In the genomic region with DNA sequence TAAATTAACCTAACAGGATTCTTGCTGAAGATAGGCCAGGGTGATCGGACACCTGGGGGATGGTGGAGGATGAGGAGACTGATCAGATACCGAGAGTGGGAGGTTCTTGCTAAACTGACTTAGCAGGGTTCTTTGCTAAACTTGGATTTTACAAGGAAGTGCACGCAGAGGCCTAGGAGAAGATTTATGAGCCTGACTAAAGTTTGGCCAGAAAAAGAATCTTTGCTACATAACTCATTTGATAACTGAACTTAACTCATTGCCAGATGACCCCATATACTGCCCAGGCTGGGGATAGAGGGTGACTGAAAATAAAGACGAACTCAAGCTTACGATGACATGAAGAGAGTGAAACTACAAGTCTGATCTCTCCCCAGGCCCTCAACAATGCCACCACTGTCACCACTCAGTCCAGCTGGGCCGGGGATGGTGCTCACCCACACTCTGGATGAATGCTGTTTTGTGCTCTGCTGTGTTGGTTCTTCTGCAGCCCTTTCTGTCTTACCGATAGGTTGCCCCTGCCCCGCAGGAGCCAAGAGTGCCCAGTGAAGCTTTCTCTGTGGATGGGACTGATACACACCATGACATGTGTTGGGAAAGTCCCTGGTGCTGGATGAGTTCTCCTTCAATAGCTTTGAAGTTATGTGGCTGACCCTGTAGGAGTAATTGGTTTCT, we compare ENCODE assay signal across 11 cellular contexts. TPM values are rescaled to one million over a fixed set of nuclear protein-coding genes. Genes with fewer than 3 reads are reported as not detected.
DNase-seq lines count a peak whose midpoint lies in the region; ATAC-seq, FAIRE-seq and TF ChIP-seq lines count a peak whose summit lies in the region.
"Had no signal": no experiment of that assay in that cellular context is flagged by ENCODE, and none has a peak within 500 bp of the region (broad histone marks: within the 10 kb centered on the region; RNA-seq: fewer than 3 reads in every experiment).

No MANE protein-coding gene starts in this region.

- H3K36me3 ChIP-seq in keratinocyte (ENCODE audit: control insufficient read depth in 2 of 2, extremely low read depth in 1 of 2, insufficient read depth in 2 of 2, low read length in 2 of 2): peaks cover 0 to 4% of the 10 kb centered on the region in 2 experiments
- no peaks in the 10 kb centered on the region for H3K36me3 ChIP-seq in upper lobe of right lung

- H2BK12ac ChIP-seq in H9 (ENCODE audit: insufficient read length, low read depth, low read length): no peak overlapping the region

- dilution Hi-C loops in keratinocyte (cut with MboI; ENCODE audit: extremely low pct_ligation_motif_present, low sequenced_read_pairs): no loop called here

- no peak overlapping the region for H3K56ac ChIP-seq in H9 (ENCODE audit: insufficient read length, low read depth, low read length)

- no peak overlapping the region for H3K14ac ChIP-seq in H9 (ENCODE audit: insufficient read depth, low read length)

- H3K27ac ChIP-seq in H9 (ENCODE audit: insufficient read length, low read depth, low read length): no peak overlapping the region
- peak overlapping the region; percentile 34 for H3K27ac ChIP-seq in keratinocyte (ENCODE audit: control insufficient read depth, insufficient read depth, low read length)
- no peak overlapping the region for H3K27ac ChIP-seq in upper lobe of right lung

- H2BK15ac ChIP-seq in H9 (ENCODE audit: low read depth, low read length): no peak overlapping the region

- H3K4me1 Mint-ChIP-seq in H9: peaks cover 33 to 49% of the 10 kb centered on the region in 2 experiments
- peaks cover 56 to 71% of the 10 kb centered on the region in 2 donors for H3K4me1 Mint-ChIP-seq in stimulated activated naive B cell treated with anti-CD40 and anti-IgM and Interleukin-4, amounts not matched to agents 10 μg/mL and 1 μg/mL and 100 μg/mL, for 72 hours

- H4K8ac ChIP-seq in H9 (replicated peaks; ENCODE audit: insufficient read length, low read depth, low read length): no peak overlapping the region

- no peak overlapping the region for H2BK5ac ChIP-seq in H9 (ENCODE audit: insufficient read length, low read length)

- H3K27ac Mint-ChIP-seq in H9: peak overlapping the region in 2 of 3 experiments; percentile 37 to 40; a peak in 1 of 7 replicates
- peak overlapping the region; percentile 91 for H3K27ac Mint-ChIP-seq in stimulated activated naive B cell treated with anti-CD40 and anti-IgM and Interleukin-4, amounts not matched to agents 10 μg/mL and 1 μg/mL and 100 μg/mL, for 72 hours
- H3K27ac Mint-ChIP-seq: activated naive CD4-positive, alpha-beta T cell treated with anti-CD3 and anti-CD28 coated beads, Interleukin-2, amount 50 U/mL, for 24 hours had no signal

- H3K79me2 ChIP-seq in H9 (ENCODE audit: insufficient read depth, low read length) (no peaks in the 10 kb centered on the region), keratinocyte (ENCODE audit: control insufficient read depth, insufficient read depth, low read length) (peaks cover 86% of the 10 kb centered on the region)

- no peak overlapping the region for H3T11ph ChIP-seq in H9 (ENCODE audit: low read length)

- no peaks in the 10 kb centered on the region for H3K36me3 Mint-ChIP-seq in H9 (ENCODE audit: insufficient read depth in 1 of 3, low read depth in 3 of 3)
- H3K36me3 Mint-ChIP-seq in stimulated activated naive B cell treated with anti-CD40 and anti-IgM and Interleukin-4, amounts not matched to agents 10 μg/mL and 1 μg/mL and 100 μg/mL, for 72 hours: peaks cover 0 to 6% of the 10 kb centered on the region in 2 donors
- H3K36me3 Mint-ChIP-seq: activated naive CD4-positive, alpha-beta T cell treated with anti-CD3 and anti-CD28 coated beads, Interleukin-2, amount 50 U/mL, for 24 hours had no signal

- H4K20me1 ChIP-seq in H9 (ENCODE audit: control insufficient read depth, insufficient read depth, insufficient read length) (no peaks in the 10 kb centered on the region), keratinocyte (ENCODE audit: control insufficient read depth, extremely low read depth, insufficient read depth, low read length) (no peaks in the 10 kb centered on the region)

- no CpG with 5 or more reads among the region's 8 CpGs for WGBS in H9 (ENCODE audit: extremely low coverage, insufficient read length, low lambda C conversion rate)

- no peak overlapping the region for H3K4ac ChIP-seq in H9 (ENCODE audit: low read depth, low read length)

- no peaks in the 10 kb centered on the region for H3K23me2 ChIP-seq in H9 (ENCODE audit: insufficient read length, low read depth, low read length, poor library complexity, severe bottlenecking)

- FAIRE-seq in RCC 7860 (lab: Jason Lieb, UNC) (peak; percentile 27), keratinocyte (lab: Jason Lieb, UNC) (no peak)

- H2AK5ac ChIP-seq in H9 (ENCODE audit: insufficient read length, low read length): no peak overlapping the region

- H3K4me2 ChIP-seq in H9 (ENCODE audit: insufficient read depth, insufficient read length, low read length): no peak overlapping the region
- no peak overlapping the region for H3K4me2 ChIP-seq in keratinocyte (ENCODE audit: control insufficient read depth, extremely low read depth, insufficient read depth, low read depth, low read length)

- intact Hi-C loops in upper lobe of right lung (cut with DNase I): no loop called here

- no peak overlapping the region for H4K91ac ChIP-seq in H9 (ENCODE audit: insufficient read length, low read depth, low read length)

- H2BK120ac ChIP-seq in H9 (ENCODE audit: low read depth, low read length, poor library complexity, severe bottlenecking): no peak overlapping the region

- H3K9me3 ChIP-seq in H9 (ENCODE audit: control insufficient read depth, low read depth, low read length) (no peaks in the 10 kb centered on the region), keratinocyte (ENCODE audit: control insufficient read depth, low read depth, low read length) (no peaks in the 10 kb centered on the region), upper lobe of right lung (no peaks in the 10 kb centered on the region)

- no peak overlapping the region for H3K4me3 Mint-ChIP-seq in H9
- peak overlapping the region; percentile 50 to 55 for H3K4me3 Mint-ChIP-seq in stimulated activated naive B cell treated with anti-CD40 and anti-IgM and Interleukin-4, amounts not matched to agents 10 μg/mL and 1 μg/mL and 100 μg/mL, for 72 hours
- H3K4me3 Mint-ChIP-seq: activated naive CD4-positive, alpha-beta T cell treated with anti-CD3 and anti-CD28 coated beads, Interleukin-2, amount 50 U/mL, for 24 hours had no signal

- peaks cover 1% of the 10 kb centered on the region; the same call in 1 of the 2 replicates for H3K27me3 Mint-ChIP-seq in H9 (ENCODE audit: low read depth)
- H3K27me3 Mint-ChIP-seq in stimulated activated naive B cell treated with anti-CD40 and anti-IgM and Interleukin-4, amounts not matched to agents 10 μg/mL and 1 μg/mL and 100 μg/mL, for 72 hours: no peaks in the 10 kb centered on the region
- H3K27me3 Mint-ChIP-seq: activated naive CD4-positive, alpha-beta T cell treated with anti-CD3 and anti-CD28 coated beads, Interleukin-2, amount 50 U/mL, for 24 hours had no signal

- no peak for DNase-seq in H9
- DNase-seq in RCC 7860 (ENCODE audit: low spot score): peak; percentile 60
- no peak for DNase-seq in keratinocyte (ENCODE audit: low read depth, low spot score)
- no peak for DNase-seq in stimulated activated naive B cell treated with anti-CD40 and anti-IgM and Interleukin-4, amounts not matched to agents 10 μg/mL and 1 μg/mL and 100 μg/mL, for 72 hours
- DNase-seq in NCI-H187 (lab: John Stamatoyannopoulos, UW): no peak
- no peak for DNase-seq in upper lobe of right lung
- no peak for DNase-seq in activated effector memory CD4-positive, alpha-beta T cell treated with anti-CD3 and anti-CD28 coated beads, Interleukin-2, amount 50 U/mL, for 16 hours
- DNase-seq: NCI-H2227 treated with DMSO at 0.1 percent for 48 hours, T1000 had no signal

- H3K4me1 ChIP-seq in H9 (ENCODE audit: insufficient read depth, low read length): no peaks in the 10 kb centered on the region; the same call in 1 of the 2 replicates
- H3K4me1 ChIP-seq in keratinocyte (ENCODE audit: control insufficient read depth, extremely low read depth, insufficient read depth, low read length): peaks cover 84% of the 10 kb centered on the region
- peaks cover 56% of the 10 kb centered on the region for H3K4me1 ChIP-seq in upper lobe of right lung

- H3K79me1 ChIP-seq in H9 (ENCODE audit: insufficient read depth, low read depth, low read length, poor library complexity, severe bottlenecking): no peaks in the 10 kb centered on the region

- H3K27me3 ChIP-seq in H9 (ENCODE audit: insufficient read depth, low read length) (no peaks in the 10 kb centered on the region), keratinocyte (ENCODE audit: control insufficient read depth, extremely low read depth, insufficient read depth, low read length) (no peaks in the 10 kb centered on the region), upper lobe of right lung (no peaks in the 10 kb centered on the region)

- no peak overlapping the region for H3K4me3 ChIP-seq in keratinocyte (ENCODE audit: control insufficient read depth in 2 of 3, extremely low read depth in 1 of 3, insufficient read depth in 2 of 3, low read depth in 1 of 3, low read length in 3 of 3)
- no peak overlapping the region for H3K4me3 ChIP-seq in upper lobe of right lung

- no peak overlapping the region for H4K5ac ChIP-seq in H9 (ENCODE audit: insufficient read length, low read depth, low read length)

- ATAC-seq in stimulated activated naive B cell treated with anti-CD40 and anti-IgM and Interleukin-4, amounts not matched to agents 10 μg/mL and 1 μg/mL and 100 μg/mL, for 72 hours (replicated peaks): peak; percentile 75 to 77
- ATAC-seq in GM18498 (IDR thresholded peaks at IDR 0.05; ENCODE audit: unreplicated experiment) (no peak), upper lobe of right lung (no peak)

- no peak overlapping the region for H3K18ac ChIP-seq in H9 (ENCODE audit: insufficient read length, low read depth, low read length)

- no peak for TF ChIP-seq CTCF in H9 (conservative IDR thresholded peaks at IDR 0.05)
- no peak for TF ChIP-seq CTCF in keratinocyte (optimal IDR thresholded peaks at IDR 0.05 in 1 of 3, IDR thresholded peaks at IDR 0.05 in 1 of 3, conservative IDR thresholded peaks at IDR 0.05 in 1 of 3; ENCODE audit: extremely low read depth in 1 of 3, insufficient read depth in 2 of 3, low read length in 3 of 3)
- TF ChIP-seq CTCF in upper lobe of right lung (IDR thresholded peaks at IDR 0.05): no peak

- no peak overlapping the region for H3K9ac ChIP-seq in H9 (ENCODE audit: extremely low read depth, insufficient read length, low read length)
- H3K9ac ChIP-seq in keratinocyte (ENCODE audit: control insufficient read depth, extremely low read depth, insufficient read depth, low read length): no peak overlapping the region

- H2AFZ ChIP-seq in H9 (ENCODE audit: low read length) (no peak overlapping the region), keratinocyte (ENCODE audit: control insufficient read depth, low read length) (no peak overlapping the region)

- no peak overlapping the region for H2BK20ac ChIP-seq in H9 (ENCODE audit: low read depth, low read length, poor library complexity, severe bottlenecking)

- H3K9me3 Mint-ChIP-seq in H9: no peaks in the 10 kb centered on the region
- H3K9me3 Mint-ChIP-seq in stimulated activated naive B cell treated with anti-CD40 and anti-IgM and Interleukin-4, amounts not matched to agents 10 μg/mL and 1 μg/mL and 100 μg/mL, for 72 hours: no peaks in the 10 kb centered on the region
- H3K9me3 Mint-ChIP-seq: activated naive CD4-positive, alpha-beta T cell treated with anti-CD3 and anti-CD28 coated beads, Interleukin-2, amount 50 U/mL, for 24 hours had no signal

- H3K9me1 ChIP-seq in keratinocyte (ENCODE audit: control insufficient read depth, extremely low read depth, insufficient read depth, low read length): peaks cover 2% of the 10 kb centered on the region

- no peak overlapping the region for H3K23ac ChIP-seq in H9 (ENCODE audit: insufficient read length, low read depth, low read length)

RNA-seq across cellular contexts. Expression of a gene that starts 29.0 kb away (rescaled TPM):
- total RNA-seq in H9 (2021) (28.7 and 29.2 TPM in 2 replicates), upper lobe of right lung (136 TPM)
- 53.6 to 83.5 TPM (median 62.0 TPM) in 3 replicates for polyA plus RNA-seq in keratinocyte
- 74.9 TPM for polyA plus RNA-seq in keratinocyte (2011; ENCODE audit: low read depth)
- 32.0 and 75.4 TPM in 2 replicates for polyA plus RNA-seq in keratinocyte (2011; cell fraction: cytosol; rRNA removed)
- 101 and 133 TPM in 2 replicates for polyA plus RNA-seq in keratinocyte (2011; cell fraction: nucleus; rRNA removed)
- polyA plus RNA-seq in keratinocyte (2012; ENCODE audit: low replicate concordance): 25.4 and 60.2 TPM in 2 replicates
- polyA minus RNA-seq in keratinocyte: 48.5 to 186 TPM (median 78.5 TPM) in 3 replicates
- polyA minus RNA-seq in keratinocyte (2011; cell fraction: cytosol; rRNA and poly(A)+ RNA removed): 37.2 TPM
- 116 and 242 TPM in 2 replicates for polyA minus RNA-seq in keratinocyte (2011; cell fraction: nucleus; rRNA and poly(A)+ RNA removed)

Comparison
In these comparisons a context has a peak if more than half of its experiments do, and no peak if none do; other contexts are left out.
1. H3K4me3 Mint-ChIP-seq: peak in stimulated activated naive B cell treated with anti-CD40 and anti-IgM and Interleukin-4, amounts not matched to agents 10 μg/mL and 1 μg/mL and 100 μg/mL, for 72 hours (2 of 2); none in H9 (0 of 2).
2. ATAC-seq: peak in stimulated activated naive B cell treated with anti-CD40 and anti-IgM and Interleukin-4, amounts not matched to agents 10 μg/mL and 1 μg/mL and 100 μg/mL, for 72 hours (2 of 2); none in GM18498 (single experiment) and upper lobe of right lung (single experiment).